ENCODE assay signal across 9 cellular contexts in the genomic region with DNA sequence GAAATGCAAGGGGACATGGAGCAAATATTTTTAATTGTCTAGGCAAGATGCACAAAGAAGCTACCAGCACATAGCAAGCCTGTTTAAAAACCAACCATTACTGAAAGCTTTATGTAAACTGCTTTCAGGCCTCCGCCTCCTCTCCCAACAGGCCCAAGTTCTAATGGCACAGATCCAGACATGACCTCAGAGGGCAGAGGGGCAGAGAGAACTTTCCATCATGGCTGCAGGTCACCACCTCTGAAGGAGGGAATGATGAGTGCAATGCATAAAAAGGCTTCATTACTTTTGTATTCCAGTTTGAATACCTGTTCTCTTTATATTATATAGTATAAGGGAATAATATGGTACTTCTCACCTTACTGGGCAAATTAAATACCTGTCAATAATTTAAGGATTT. TPM values are rescaled to one million over a fixed set of nuclear protein-coding genes. Genes with fewer than 3 reads are reported as not detected.
DNase-seq lines count a peak whose midpoint lies in the region; ATAC-seq and TF ChIP-seq lines count a peak whose summit lies in the region.
"Had no signal": no experiment of that assay in that cellular context is flagged by ENCODE, and none has a peak within 500 bp of the region (broad histone marks: within the 10 kb centered on the region; RNA-seq: fewer than 3 reads in every experiment).

No MANE protein-coding gene starts in this region.

- no peak overlapping the region for H3K4me2 ChIP-seq in OCI-LY3 (ENCODE audit: low read length)

- H3K9me3 Mint-ChIP-seq in nephron progenitor cell, result no peaks in the 10 kb centered on the region

- POLR2A ChIA-PET in AG04450 (lab: Yijun Ruan, JAX), result interaction anchor here (0.9 to 3.1 kb wide), 3 partner anchors 10 to 12 kb away, joined by 5 to 27 read pairs (median 10); no protein-coding TSS in a partner anchor

- peaks cover 30% of the 10 kb centered on the region for H3K4me1 Mint-ChIP-seq in nephron progenitor cell

- no peak overlapping the region for H3K4me3 Mint-ChIP-seq in nephron progenitor cell

- H3K36me3 Mint-ChIP-seq in nephron progenitor cell (ENCODE audit: low read depth), result peaks cover 88% of the 10 kb centered on the region

- peaks cover 4% of the 10 kb centered on the region for H3K4me1 ChIP-seq in OCI-LY3 (ENCODE audit: low read length)

- H3K9ac ChIP-seq in OCI-LY3 (ENCODE audit: low read length), result no peak overlapping the region

- peaks cover 88% of the 10 kb centered on the region for H3K36me3 ChIP-seq in OCI-LY3 (replicated peaks; ENCODE audit: low read depth, low read length)

- no peak for TF ChIP-seq CTCF in AG04450 (IDR thresholded peaks at IDR 0.05; ENCODE audit: low read depth, low read length)
- no peak for TF ChIP-seq CTCF in OCI-LY3 (IDR thresholded peaks at IDR 0.05; ENCODE audit: low read depth, low read length)
- no peak for TF ChIP-seq CTCF in nephron progenitor cell (IDR thresholded peaks at IDR 0.05)

- H2AFZ ChIP-seq in OCI-LY3 (ENCODE audit: low read depth, low read length), result no peak overlapping the region

- no peaks in the 10 kb centered on the region for H3K27me3 ChIP-seq in AG04450 (ENCODE audit: control insufficient read depth, insufficient read depth, low read length)
- H3K27me3 ChIP-seq in OCI-LY3 (ENCODE audit: low read depth, low read length), result no peaks in the 10 kb centered on the region

- peak overlapping the region; percentile 40 for H3K27ac ChIP-seq in AG04450 (ENCODE audit: low read depth, low read length)
- H3K27ac ChIP-seq in OCI-LY3 (ENCODE audit: low read length), result peak overlapping the region; percentile 39

- H3K4me3 ChIP-seq in AG04450 (ENCODE audit: low read depth, low read length), result no peak overlapping the region
- H3K4me3 ChIP-seq in OCI-LY3 (ENCODE audit: low read length), result no peak overlapping the region

- H3K27ac Mint-ChIP-seq in nephron progenitor cell, result peak overlapping the region; percentile 91

- H3K79me2 ChIP-seq in OCI-LY3 (ENCODE audit: low read length), result peaks cover 47% of the 10 kb centered on the region

- peaks cover 70% of the 10 kb centered on the region for H4K20me1 ChIP-seq in OCI-LY3 (ENCODE audit: insufficient read depth, low read length)

- CTCF ChIA-PET in AG04450 (lab: Charles Lee), result no interaction called here

- H3K27me3 Mint-ChIP-seq in nephron progenitor cell (ENCODE audit: low read depth, poor library complexity), result no peaks in the 10 kb centered on the region

- ATAC-seq in GM19455 (IDR thresholded peaks at IDR 0.05; ENCODE audit: unreplicated experiment), result no peak
- no peak for ATAC-seq in GM18519 (IDR thresholded peaks at IDR 0.05; ENCODE audit: low FRiP score, unreplicated experiment)

- H3K9me3 ChIP-seq in AG04450 (ENCODE audit: control insufficient read depth, insufficient read depth, low read length) (no peaks in the 10 kb centered on the region), OCI-LY3 (ENCODE audit: insufficient read depth, low read length) (no peaks in the 10 kb centered on the region)

- DNase-seq in AG04450 (ENCODE audit: low read depth, low spot score) (peak; percentile 54), fibroblast of gingiva (ENCODE audit: low read depth) (peak; percentile 53), nephron progenitor cell (no peak), SW480 (ENCODE audit: low spot score) (no peak)
- DNase-seq in stimulated activated naive CD4-positive, alpha-beta T cell treated with Interleukin-2 at 50 U/mL for 16 hours (lab: John Stamatoyannopoulos, UW), result no peak
- DNase-seq: stimulated activated CD4-positive, alpha-beta T cell treated with anti-CD3 and anti-CD28 coated beads, Interleukin-4, amount 100 ng/mL, for 4 hours had no signal

RNA-seq across cellular contexts. Expression of gene DDX17, which starts 15.2 kb away (rescaled TPM):
- polyA plus RNA-seq in AG04450 (2011; rRNA removed), result 348 and 426 TPM in 2 replicates
- polyA minus RNA-seq in AG04450 (2011; rRNA and poly(A)+ RNA removed), result 503 and 507 TPM in 2 replicates

RNA-seq across cellular contexts. Expression of gene KDELR3, which starts 23.0 kb away (rescaled TPM):
- polyA plus RNA-seq in AG04450 (2011; rRNA removed), result 223 and 278 TPM in 2 replicates
- polyA minus RNA-seq in AG04450 (2011; rRNA and poly(A)+ RNA removed), result 85.4 and 95.8 TPM in 2 replicates

RNA-seq across cellular contexts. Expression of gene KCNJ4, which starts 35.9 kb away (rescaled TPM):
- not detected in 2 replicates for polyA plus RNA-seq in AG04450 (2011; rRNA removed)
- not detected in 2 replicates for polyA minus RNA-seq in AG04450 (2011; rRNA and poly(A)+ RNA removed)

Comparison
In these comparisons a context has a peak if more than half of its experiments do, and no peak if none do; other contexts are left out.
1. DNase-seq: peak in AG04450 (single experiment) and fibroblast of gingiva (single experiment); none in nephron progenitor cell (single experiment), SW480 (single experiment) and stimulated activated naive CD4-positive, alpha-beta T cell treated with Interleukin-2 at 50 U/mL for 16 hours (single experiment).